In the genomic region with DNA sequence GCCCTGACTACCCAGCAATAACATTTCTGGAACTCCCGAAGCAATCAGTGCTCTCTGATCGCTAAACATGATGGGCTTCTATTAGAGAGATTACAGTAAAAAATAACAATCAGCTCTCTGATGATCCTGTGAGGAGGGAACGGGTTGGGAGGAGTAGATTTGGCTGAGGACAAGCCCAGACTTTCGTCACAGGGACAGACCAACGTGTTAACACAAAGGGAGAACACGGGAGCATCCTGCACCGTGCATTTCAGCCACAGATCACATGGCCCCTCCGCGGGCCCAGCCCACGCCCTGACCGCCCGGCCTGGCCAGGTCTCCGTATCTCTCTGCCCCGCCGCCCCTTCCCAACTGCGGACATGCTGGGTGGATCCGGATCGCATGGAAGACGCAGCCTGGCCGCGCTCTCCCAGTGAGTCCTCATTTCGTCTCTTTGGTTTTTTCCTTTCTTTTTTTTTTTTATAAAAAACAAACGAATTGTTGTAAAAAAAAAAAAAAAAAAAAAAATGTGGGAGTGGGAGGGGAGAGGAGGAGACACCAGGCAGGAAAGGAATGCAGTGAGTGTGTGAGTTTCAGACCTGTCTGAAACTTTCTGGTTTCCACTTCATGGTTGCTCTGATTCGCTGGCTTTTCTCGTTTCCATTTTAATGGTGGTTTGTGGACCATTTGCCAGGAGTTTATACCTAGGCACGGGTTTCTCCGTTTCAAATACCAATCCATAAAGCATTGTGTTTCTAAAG, we compare ENCODE assay signal across 8 cellular contexts.
DNase-seq lines count a peak whose midpoint lies in the region; ATAC-seq lines count a peak whose summit lies in the region.

No MANE protein-coding gene starts in this region.

- peaks cover 4 to 18% (median 15%) of the 10 kb centered on the region in 3 donors for H3K4me1 ChIP-seq in skeletal muscle tissue (ENCODE audit: control insufficient read depth in 3 of 3, insufficient read depth in 3 of 3, low read length in 3 of 3)

- DNase-seq in G401 (ENCODE audit: low spot score) (peak; percentile 98), NCI-H526 treated with DMSO at 0.1 percent for 48 hours (lab: John Stamatoyannopoulos, UW) (peak; percentile 93), cerebellar nuclear complex (lab: John Stamatoyannopoulos, UW) (peak; percentile 92 to 95), iPS-NIHi7 (ENCODE audit: extremely low spot score) (peak; percentile 66), NCI-H187 treated with DMSO at 0.1 percent for 48 hours (lab: John Stamatoyannopoulos, UW) (no peak)

- ATAC-seq in HG03571 (IDR thresholded peaks at IDR 0.05; ENCODE audit: unreplicated experiment) (no peak), GM18868 (IDR thresholded peaks at IDR 0.05; ENCODE audit: unreplicated experiment) (no peak)

- in situ Hi-C loops in G401 (cut with HindIII; ENCODE audit: low sequenced_read_pairs), result no loop called here

- H3K9ac ChIP-seq in skeletal muscle tissue (ENCODE audit: low read depth in 1 of 3, low read length in 3 of 3), result peak overlapping the region; percentile 18 to 70 (median 40)

- peaks cover 0 to 3% (median 0%) of the 10 kb centered on the region in 3 donors for H3K9me3 ChIP-seq in skeletal muscle tissue (ENCODE audit: control insufficient read depth in 3 of 3, low read length in 3 of 3)

- peak overlapping the region; percentile 70 to 79 (median 72) for H3K4me3 ChIP-seq in skeletal muscle tissue (ENCODE audit: low read length in 3 of 3)

- no peaks in the 10 kb centered on the region for H3K27me3 ChIP-seq in skeletal muscle tissue (ENCODE audit: control insufficient read depth in 3 of 3, insufficient read depth in 3 of 3, low read length in 3 of 3)

- H3K36me3 ChIP-seq in skeletal muscle tissue (ENCODE audit: control insufficient read depth in 3 of 3, insufficient read depth in 3 of 3, low read length in 3 of 3), result no peaks in the 10 kb centered on the region

- H3K27ac ChIP-seq in skeletal muscle tissue (ENCODE audit: low read depth, low read length), result peak overlapping the region; percentile 41
